In the genomic region with DNA sequence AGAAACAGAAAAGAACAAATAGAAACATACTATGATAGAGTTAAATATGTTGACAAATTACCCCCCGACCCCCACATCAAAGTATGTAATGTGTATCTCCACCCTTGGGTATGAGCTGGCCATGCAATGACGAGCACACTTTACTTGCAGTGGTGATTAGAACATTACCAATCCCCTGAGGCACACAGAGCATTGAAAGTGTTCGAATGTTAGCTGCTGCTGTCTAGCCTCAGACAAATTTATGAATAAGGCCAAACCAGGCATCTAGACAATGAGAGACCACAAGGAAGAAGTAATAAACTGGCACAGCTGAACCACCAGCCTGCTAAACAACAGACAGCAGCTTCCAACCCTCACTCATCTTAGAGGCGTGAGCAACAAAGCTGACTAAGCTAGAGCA, we compare ENCODE assay signal across 11 cellular contexts.
"Had no signal": no experiment of that assay in that cellular context is flagged by ENCODE, and none has a peak within 500 bp of the region (broad histone marks: within the 10 kb centered on the region; RNA-seq: fewer than 3 reads in every experiment).

No MANE protein-coding gene starts in this region.

- H3K9me3 Mint-ChIP-seq: activated naive CD4-positive, alpha-beta T cell treated with anti-CD3 and anti-CD28 coated beads, Interleukin-2, amount 50 U/mL, for 24 hours; stimulated activated effector memory CD8-positive, alpha-beta T cell treated with anti-CD3 and anti-CD28 coated beads, Interleukin-12 subunit alpha, Interleukin-12 subunit beta, amount 100 ng/mL, for 72 hours had no signal

- ATAC-seq: left cardiac atrium; lower lobe of right lung; stimulated activated effector memory CD8-positive, alpha-beta T cell treated with anti-CD3 and anti-CD28 coated beads, Interleukin-12 subunit alpha, Interleukin-12 subunit beta, amount 100 ng/mL, for 72 hours; upper lobe of right lung had no signal

- H3K4me3 Mint-ChIP-seq: activated naive CD4-positive, alpha-beta T cell treated with anti-CD3 and anti-CD28 coated beads, Interleukin-2, amount 50 U/mL, for 24 hours; stimulated activated effector memory CD8-positive, alpha-beta T cell treated with anti-CD3 and anti-CD28 coated beads, Interleukin-12 subunit alpha, Interleukin-12 subunit beta, amount 100 ng/mL, for 72 hours had no signal

- H3K4me1 Mint-ChIP-seq: activated naive CD4-positive, alpha-beta T cell treated with anti-CD3 and anti-CD28 coated beads, Interleukin-2, amount 50 U/mL, for 24 hours; stimulated activated effector memory CD8-positive, alpha-beta T cell treated with anti-CD3 and anti-CD28 coated beads, Interleukin-12 subunit alpha, Interleukin-12 subunit beta, amount 100 ng/mL, for 72 hours had no signal

- H3K27ac Mint-ChIP-seq: activated naive CD4-positive, alpha-beta T cell treated with anti-CD3 and anti-CD28 coated beads, Interleukin-2, amount 50 U/mL, for 24 hours; stimulated activated effector memory CD8-positive, alpha-beta T cell treated with anti-CD3 and anti-CD28 coated beads, Interleukin-12 subunit alpha, Interleukin-12 subunit beta, amount 100 ng/mL, for 72 hours had no signal

- H3K27me3 Mint-ChIP-seq: activated naive CD4-positive, alpha-beta T cell treated with anti-CD3 and anti-CD28 coated beads, Interleukin-2, amount 50 U/mL, for 24 hours had no signal

- DNase-seq: activated CD4-positive, alpha-beta T cell treated with anti-CD3 and anti-CD28 coated beads, Interleukin-2, amount 50 U/mL, for 48 hours; adrenal gland; caudate nucleus; foreskin fibroblast; head of caudate nucleus; left cardiac atrium; lower lobe of right lung; retina; upper lobe of right lung had no signal

- H3K36me3 Mint-ChIP-seq: activated naive CD4-positive, alpha-beta T cell treated with anti-CD3 and anti-CD28 coated beads, Interleukin-2, amount 50 U/mL, for 24 hours; stimulated activated effector memory CD8-positive, alpha-beta T cell treated with anti-CD3 and anti-CD28 coated beads, Interleukin-12 subunit alpha, Interleukin-12 subunit beta, amount 100 ng/mL, for 72 hours had no signal
